In genomic region chr13:23992722-23993438, GRCh38 we compare ENCODE assay signal across 17 cellular contexts.
DNase-seq lines count a peak whose midpoint lies in the region; ATAC-seq, FAIRE-seq and TF ChIP-seq lines count a peak whose summit lies in the region.
"Had no signal": no experiment of that assay in that cellular context is flagged by ENCODE, and none has a peak within 500 bp of the region (broad histone marks: within the 10 kb centered on the region; RNA-seq: fewer than 3 reads in every experiment).

No MANE protein-coding gene starts in this region.

- intact Hi-C loops in posterior cingulate gyrus (cut with DNase I) = no loop called here

- DNase-seq in GM12891 (ENCODE audit: insufficient read length, low spot score) = no peak
- peak; percentile 64 for DNase-seq in NCI-H69 (lab: John Stamatoyannopoulos, UW)
- DNase-seq in hippocampal formation (lab: John Stamatoyannopoulos, UW) = peak; percentile 84 to 86
- DNase-seq in posterior cingulate gyrus = peak; percentile 42 to 97 (median 74)
- DNase-seq in NCI-H1105 treated with DMSO at 0.1 percent for 48 hours (lab: John Stamatoyannopoulos, UW) = no peak
- DNase-seq: activated effector memory CD4-positive, alpha-beta T cell treated with Interleukin-2 at 50 U/mL for 16 hours; islet precursor cell; KG1; NCI-H2029; nephron progenitor cell; stimulated activated naive CD4-positive, alpha-beta T cell; T-helper 2 cell had no signal

- ATAC-seq in HG02981 (IDR thresholded peaks at IDR 0.05; ENCODE audit: unreplicated experiment) (no peak), GM18517 (IDR thresholded peaks at IDR 0.05; ENCODE audit: unreplicated experiment) (no peak)
- ATAC-seq: Panc1 had no signal

- TF ChIP-seq POLR2A in GM12891 (IDR thresholded peaks at IDR 0.05; ENCODE audit: low read depth, low read length) = no peak

- peak; percentile 80 for FAIRE-seq in GM12891 (lab: Jason Lieb, UNC)
- FAIRE-seq: endothelial cell of umbilical vein, H54 had no signal

TF ChIP-seq in GM12891, 5 proteins besides CTCF, POLR2A, EP300 and RAD21:
- TF ChIP-seq TAF1 (IDR thresholded peaks at IDR 0.05; ENCODE audit: low read depth, low read length) = no peak
- TF ChIP-seq POLR2AphosphoS5 (IDR thresholded peaks at IDR 0.05; ENCODE audit: low read depth, low read length) = no peak
- TF ChIP-seq POU2F2 (IDR thresholded peaks at IDR 0.05; ENCODE audit: low read depth, low read length) = no peak
- TF ChIP-seq PAX5 (IDR thresholded peaks at IDR 0.05; ENCODE audit: insufficient read depth, low read length, severe bottlenecking) = no peak

Comparison
In these comparisons a context has a peak if more than half of its experiments do, and no peak if none do; other contexts are left out.
1. DNase-seq: peak in NCI-H69 (single experiment), hippocampal formation (2 of 2) and posterior cingulate gyrus (10 of 10); none in GM12891 (single experiment) and NCI-H1105 treated with DMSO at 0.1 percent for 48 hours (single experiment).